Comparison of ENCODE assay signal across 37 cellular contexts in genomic region chr5:173289372-173289771, GRCh38. TPM values are rescaled to one million over a fixed set of nuclear protein-coding genes. Genes with fewer than 3 reads are reported as not detected.
"Had no signal": no experiment of that assay in that cellular context is flagged by ENCODE, and none has a peak within 500 bp of the region (broad histone marks: within the 10 kb centered on the region; RNA-seq: fewer than 3 reads in every experiment).

No MANE protein-coding gene starts in this region.

- FAIRE-seq: astrocyte, TTC549 had no signal

- ATAC-seq: activated CD8-positive, alpha-beta T cell treated with anti-CD3 and anti-CD28 coated beads for 36 hours; activated naive CD4-positive, alpha-beta T cell treated with anti-CD3 and anti-CD28 coated beads, Interleukin-2, amount 50 U/mL, for 72 hours; activated T-cell treated with anti-CD3 and anti-CD28 coated beads, Interleukin-2, amount 50 U/mL, for 4 hours; activated T-cell treated with anti-CD3 and anti-CD28 coated beads, Interleukin-2, amount 50 U/mL, for 72 hours; activated T-helper 17 cell treated with anti-CD3 and anti-CD28 coated beads, Interleukin-2, amount 50 U/mL, for 72 hours; body of pancreas had no signal

- H3K9me3 ChIP-seq: adrenal gland, body of pancreas, breast epithelium had no signal

- H3K36me3 ChIP-seq: adrenal gland, brain microvascular endothelial cell, breast epithelium had no signal

- DNase-seq: activated B cell treated with CpG ODN at 0.5 μM for 24 hours; activated CD4-positive, alpha-beta memory T cell treated with anti-CD3 and anti-CD28 coated beads for 36 hours; activated CD4-positive, alpha-beta T cell treated with anti-CD3 and anti-CD28 coated beads for 4 hours; activated CD4-positive, alpha-beta T cell treated with anti-CD3 and anti-CD28 coated beads, Interleukin-2, amount 10 ng/mL, durations not matched to agents 24 days and 14 days; activated CD4-positive, alpha-beta T cell treated with anti-CD3 and anti-CD28 coated beads, Interleukin-2, amount 50 U/mL, for 1 hour; activated CD4-positive, alpha-beta T cell treated with anti-CD3 and anti-CD28 coated beads, Interleukin-2, amount 50 U/mL, for 4 hours; activated CD4-positive, CD25-positive, alpha-beta regulatory T cell treated with anti-CD3 and anti-CD28 coated beads, Interleukin-2, amount 50 U/mL, for 72 hours; activated CD8-positive, alpha-beta memory T cell treated with anti-CD3 and anti-CD28 coated beads, Interleukin-2, amount 50 U/mL, for 4 hours; activated CD8-positive, alpha-beta T cell treated with anti-CD3 and anti-CD28 coated beads for 36 hours; activated effector memory CD4-positive, alpha-beta T cell treated with anti-CD3 and anti-CD28 coated beads, Interleukin-2, amount 50 U/mL, for 16 hours; activated gamma-delta T cell treated with Interleukin-2 at 50 U/mL for 16 hours; activated naive CD4-positive, alpha-beta T cell; activated naive CD4-positive, alpha-beta T cell treated with anti-CD3 and anti-CD28 coated beads for 36 hours; activated naive CD4-positive, alpha-beta T cell treated with anti-CD3 and anti-CD28 coated beads, Interleukin-2, amount 50 U/mL, for 16 hours; activated naive CD8-positive, alpha-beta T cell treated with anti-CD3 and anti-CD28 coated beads for 36 hours; activated T-cell treated with anti-CD3 and anti-CD28 coated beads for 4 hours; activated T-cell treated with anti-CD3 and anti-CD28 coated beads, Interleukin-2, amount 50 U/mL, for 1 hour; activated T-cell treated with anti-CD3 and anti-CD28 coated beads, Interleukin-2, amount 50 U/mL, for 4 hours; activated T-cell treated with anti-CD3 and anti-CD28 coated beads, Interleukin-2, amount 50 U/mL, for 72 hours; adrenal gland; amniotic stem cell; aorta; body of pancreas; brain microvascular endothelial cell; caudate nucleus; cerebellar nuclear complex; T-helper 1 cell; T-helper 2 cell; T-helper 9 cell had no signal

- H3K27me3 ChIP-seq: body of pancreas, breast epithelium had no signal

- H3K27ac ChIP-seq: adrenal gland, body of pancreas, brain microvascular endothelial cell, breast epithelium, VCaP had no signal

- H3K4me3 ChIP-seq: adrenal gland, body of pancreas, breast epithelium had no signal

RNA-seq across cellular contexts. Expression of gene NKX2-5, which starts 54.4 kb away (rescaled TPM):
- total RNA-seq: activated B cell treated with CpG ODN at 0.5 μM for 24 hours; activated CD4-positive, alpha-beta memory T cell treated with anti-CD3 and anti-CD28 coated beads for 36 hours; activated CD4-positive, alpha-beta T cell treated with anti-CD3 and anti-CD28 coated beads, Interleukin-2, amount 10 ng/mL, durations not matched to agents 24 days and 14 days; activated CD8-positive, alpha-beta memory T cell treated with anti-CD3 and anti-CD28 coated beads for 36 hours; activated naive CD4-positive, alpha-beta T cell treated with anti-CD3 and anti-CD28 coated beads for 36 hours; activated T-cell treated with anti-CD3 and anti-CD28 coated beads, Interleukin-2, amount 50 U/mL, for 4 hours; activated T-helper 1 cell treated with anti-CD3 and anti-CD28 coated beads, Interleukin-12 subunit alpha, Interleukin-12 subunit beta, Interleukin-2, Interleukin-4 antibody, amounts not matched to agents 30 ng/mL and 10 ng/mL and 1 ng/mL, durations not matched to agents 14 hours and 24 hours and 36 hours; activated T-helper 17 cell treated with anti-CD3 and anti-CD28 coated beads, Interleukin-2, amount 50 U/mL, for 72 hours; adrenal gland; aorta; body of pancreas had no signal
